ENCODE assay signal across 17 cellular contexts in genomic region chr15:98596885-98597343, GRCh38.
"Had no signal": no experiment of that assay in that cellular context is flagged by ENCODE, and none has a peak within 500 bp of the region (broad histone marks: within the 10 kb centered on the region; RNA-seq: fewer than 3 reads in every experiment).

No MANE protein-coding gene starts in this region.

- H3K27ac Mint-ChIP-seq: activated B cell treated with CpG ODN at 0.5 μM for 24 hours; activated CD4-positive, alpha-beta T cell treated with anti-CD3 and anti-CD28 coated beads, Interleukin-2, amount 10 ng/mL, durations not matched to agents 7 days and 5 days; activated T-helper 2 cell treated with anti-CD3 and anti-CD28 coated beads, Interferon-gamma antibody, Interleukin-2, Interleukin-4, amounts not matched to agents 10 μg/mL and 5 μg/mL and 100 μg/mL, durations not matched to agents 14 hours and 24 hours and 36 hours; natural killer cell treated with Interleukin-12 subunit alpha and Interleukin-12 subunit beta and Interleukin-15 and Interleukin-18, amount 100 ng/mL, for 72 hours had no signal

- H3K9me3 Mint-ChIP-seq: activated B cell treated with CpG ODN at 0.5 μM for 24 hours; activated naive CD4-positive, alpha-beta T cell treated with anti-CD3 and anti-CD28 coated beads, Interleukin-2, amount 10 ng/mL, durations not matched to agents 7 days and 5 days; activated T-helper 2 cell treated with anti-CD3 and anti-CD28 coated beads, Interferon-gamma antibody, Interleukin-2, Interleukin-4, amounts not matched to agents 10 μg/mL and 5 μg/mL and 100 μg/mL, durations not matched to agents 14 hours and 24 hours and 36 hours; natural killer cell treated with Interleukin-12 subunit alpha and Interleukin-12 subunit beta and Interleukin-15 and Interleukin-18, amount 100 ng/mL, for 72 hours had no signal

- H3K4me3 ChIP-seq: colonic mucosa, heart left ventricle, left lung, prostate gland had no signal

- ATAC-seq: heart left ventricle; left lung; natural killer cell treated with Interleukin-12 subunit alpha and Interleukin-12 subunit beta and Interleukin-15 and Interleukin-18, amount 100 ng/mL, for 72 hours; sciatic nerve; stimulated activated naive CD8-positive, alpha-beta T cell treated with anti-CD3 and anti-CD28 coated beads, Interleukin-15, Interleukin-2, amounts not matched to agents 100 U/mL and 50 U/mL, for 24 hours had no signal

- H3K27me3 ChIP-seq: colonic mucosa had no signal

- DNase-seq: activated B cell treated with CpG ODN at 0.5 μM for 24 hours; activated CD4-positive, alpha-beta T cell treated with anti-CD3 and anti-CD28 coated beads, Interleukin-2, amount 10 ng/mL, durations not matched to agents 7 days and 5 days; activated CD8-positive, alpha-beta memory T cell treated with anti-CD3 and anti-CD28 coated beads for 24 hours; activated naive CD4-positive, alpha-beta T cell treated with anti-CD3 and anti-CD28 coated beads, Interleukin-2, amount 10 ng/mL, durations not matched to agents 7 days and 5 days; activated T-cell treated with anti-CD3 and anti-CD28 coated beads for 4 hours; caudate nucleus; colonic mucosa; foreskin melanocyte; heart left ventricle; left lung; occipital lobe; stimulated activated CD4-positive, alpha-beta T cell treated with anti-CD3 and anti-CD28 coated beads, Interleukin-12 subunit alpha, Interleukin-12 subunit beta, amount 100 ng/mL, for 4 hours; stimulated activated naive CD8-positive, alpha-beta T cell treated with anti-CD3 and anti-CD28 coated beads, Interleukin-15, Interleukin-2, amounts not matched to agents 100 U/mL and 50 U/mL, for 24 hours had no signal

- H3K4me1 ChIP-seq: colonic mucosa, prostate gland had no signal

- H3K9me3 ChIP-seq: colonic mucosa, heart left ventricle, left lung, prostate gland had no signal

- H3K36me3 ChIP-seq: colonic mucosa, heart left ventricle, left lung, prostate gland had no signal

- H3K4me3 Mint-ChIP-seq: activated B cell treated with CpG ODN at 0.5 μM for 24 hours; activated CD4-positive, alpha-beta T cell treated with anti-CD3 and anti-CD28 coated beads, Interleukin-2, amount 10 ng/mL, durations not matched to agents 7 days and 5 days; activated naive CD4-positive, alpha-beta T cell treated with anti-CD3 and anti-CD28 coated beads, Interleukin-2, amount 10 ng/mL, durations not matched to agents 7 days and 5 days; natural killer cell treated with Interleukin-12 subunit alpha and Interleukin-12 subunit beta and Interleukin-15 and Interleukin-18, amount 100 ng/mL, for 72 hours had no signal

- H3K27ac ChIP-seq: colonic mucosa, left lung, prostate gland had no signal

- H3K36me3 Mint-ChIP-seq: activated naive CD4-positive, alpha-beta T cell treated with anti-CD3 and anti-CD28 coated beads, Interleukin-2, amount 10 ng/mL, durations not matched to agents 7 days and 5 days; natural killer cell treated with Interleukin-12 subunit alpha and Interleukin-12 subunit beta and Interleukin-15 and Interleukin-18, amount 100 ng/mL, for 72 hours had no signal
